22 cellular contexts compared by ENCODE assay signal in genomic region chr1:151584278-151584677, GRCh38. TPM values are rescaled to one million over a fixed set of nuclear protein-coding genes. Genes with fewer than 3 reads are reported as not detected.
A peak's percentile ranks its signal among the peaks of the same experiment; 100 is the strongest.
DNase-seq lines count a peak whose midpoint lies in the region; ATAC-seq, FAIRE-seq and TF ChIP-seq lines count a peak whose summit lies in the region.
"Had no signal": no experiment of that assay in that cellular context is flagged by ENCODE, and none has a peak within 500 bp of the region (broad histone marks: within the 10 kb centered on the region; RNA-seq: fewer than 3 reads in every experiment).

No MANE protein-coding gene starts in this region.

- TF ChIP-seq CTCF in PC-9 (conservative IDR thresholded peaks at IDR 0.05), result no peak
- no peak for TF ChIP-seq CTCF in colonic mucosa (IDR thresholded peaks at IDR 0.05)
- no peak for TF ChIP-seq CTCF in transverse colon (IDR thresholded peaks at IDR 0.05)

- FAIRE-seq in HTR-8/SVneo (lab: Jason Lieb, UNC), result no peak

- H4K5ac ChIP-seq in mesendoderm (ENCODE audit: low read length), result no peak overlapping the region

- H4K8ac ChIP-seq in mesendoderm (ENCODE audit: low read depth, low read length), result no peak overlapping the region

- H3K18ac ChIP-seq in mesendoderm (ENCODE audit: low read length), result no peak overlapping the region

- in situ Hi-C loops in transverse colon (cut with MboI; ENCODE audit: low pct_ligation_motif_present in 1 of 4, low pct_unique_long_range_greater_than_20kb in 1 of 4, low sequenced_read_pairs in 3 of 4), result loop anchor here in 1 of 4 donors (25.0 kb wide), 1 partner anchor 153 kb away; no protein-coding TSS in a partner anchor

- WGBS in mesendoderm (ENCODE audit: extremely low coverage, insufficient coverage, low lambda C conversion rate), result no CpG with 5 or more reads among the region's 6 CpGs
- 71 to 83% methylated on average over 2 to 6 of the region's 6 CpGs for WGBS in transverse colon (ENCODE audit: low coverage in 1 of 2), 2 donors

- intact Hi-C loops in PC-9 (cut with micrococcal nuclease; ENCODE audit: unreplicated experiment) (no loop called here), colonic mucosa (cut with DNase I) (no loop called here), transverse colon (cut with DNase I; ENCODE audit: low total_unique reads) (no loop called here)

- POLR2A ChIA-PET in PC-9 (lab: Charles Lee; ENCODE audit: unreplicated experiment), result no interaction called here

- ATAC-seq in GM19455 (IDR thresholded peaks at IDR 0.05; ENCODE audit: unreplicated experiment) (no peak), HG02759 (IDR thresholded peaks at IDR 0.05; ENCODE audit: unreplicated experiment) (no peak)
- ATAC-seq: activated naive CD4-positive, alpha-beta T cell treated with anti-CD3 and anti-CD28 coated beads, Interleukin-2, amount 50 U/mL, for 72 hours; activated T-cell treated with anti-CD3 and anti-CD28 coated beads, Interleukin-2, amount 50 U/mL, for 4 hours; stimulated activated naive B cell treated with anti-CD40 and anti-IgM and Interleukin-4, amounts not matched to agents 10 μg/mL and 1 μg/mL and 100 μg/mL, for 72 hours; T-cell had no signal

- H2BK5ac ChIP-seq in mesendoderm (ENCODE audit: low read length), result no peak overlapping the region

- peaks cover 32% of the 10 kb centered on the region for H3K36me3 ChIP-seq in PC-9 (ENCODE audit: low read depth)
- H3K36me3 ChIP-seq in colonic mucosa, result no peaks in the 10 kb centered on the region
- peaks cover 1% of the 10 kb centered on the region for H3K36me3 ChIP-seq in mesendoderm (ENCODE audit: control insufficient read depth, insufficient read depth, low read length)
- peaks cover 0 to 18% (median 2%) of the 10 kb centered on the region in 4 donors for H3K36me3 ChIP-seq in transverse colon
- H3K36me3 ChIP-seq: neural progenitor cell had no signal

- BruUV-seq in PC-9 (replicated peaks; lab: Mats Ljungman, UMichigan), result no TSS peak

- DNase-seq in PC-9 (no peak), colonic mucosa (peak; percentile 48), mesendoderm (peak; percentile 46), transverse colon (peak; percentile 48), HTR-8/SVneo (ENCODE audit: insufficient read length, low spot score) (no peak), DMS79 (lab: John Stamatoyannopoulos, UW) (no peak)
- DNase-seq: activated CD4-positive, alpha-beta memory T cell treated with anti-CD3 and anti-CD28 coated beads, Interleukin-2, amount 10 ng/mL, durations not matched to agents 7 days and 5 days; activated T-cell treated with anti-CD3 and anti-CD28 coated beads, Interleukin-2, amount 50 U/mL, for 4 hours; CD8-positive, alpha-beta memory T cell; GOT3; heart right ventricle; immature natural killer cell; KG1; NCI-H1048; NCI-H524; Right ventricle myocardium superior; stimulated activated naive B cell treated with anti-CD40 and anti-IgM and Interleukin-4, amounts not matched to agents 10 μg/mL and 1 μg/mL and 100 μg/mL, for 72 hours; T-cell had no signal

- H3K4me1 ChIP-seq in PC-9 (replicated peaks; ENCODE audit: insufficient read depth), result peaks cover 75% of the 10 kb centered on the region
- no peaks in the 10 kb centered on the region for H3K4me1 ChIP-seq in colonic mucosa
- peaks cover 2% of the 10 kb centered on the region for H3K4me1 ChIP-seq in mesendoderm (ENCODE audit: control insufficient read depth, low read depth, low read length)
- H3K4me1 ChIP-seq in transverse colon, result peaks cover 0 to 12% (median 6%) of the 10 kb centered on the region in 4 donors

- H3K79me1 ChIP-seq in mesendoderm (ENCODE audit: low read length), result no peaks in the 10 kb centered on the region

- no peak overlapping the region for H3K56ac ChIP-seq in mesendoderm (ENCODE audit: low read length)

- no peaks in the 10 kb centered on the region for H3K9me2 ChIP-seq in PC-9 (ENCODE audit: insufficient read depth)

- H3K4ac ChIP-seq in mesendoderm (ENCODE audit: low read depth, low read length), result no peak overlapping the region

- no peak overlapping the region for H3K9ac ChIP-seq in colonic mucosa (ENCODE audit: low read depth in 2 of 2, low read length in 2 of 2)
- no peak overlapping the region for H3K9ac ChIP-seq in mesendoderm (ENCODE audit: low read length)
- H3K9ac ChIP-seq: neural progenitor cell had no signal

- TF ChIP-seq EP300 in transverse colon (IDR thresholded peaks at IDR 0.05; ENCODE audit: low read depth), result no peak

- no peaks in the 10 kb centered on the region for H4K20me1 ChIP-seq in PC-9 (ENCODE audit: insufficient read depth)

- H3K4me3 ChIP-seq in PC-9, result no peak overlapping the region
- H3K4me3 ChIP-seq in colonic mucosa, result no peak overlapping the region
- H3K4me3 ChIP-seq in mesendoderm (ENCODE audit: low read length), result no peak overlapping the region
- H3K4me3 ChIP-seq in transverse colon, result no peak overlapping the region
- H3K4me3 ChIP-seq: heart right ventricle, neural progenitor cell had no signal

- CTCF ChIA-PET in PC-9 (lab: Charles Lee), result no interaction called here

- H3K23ac ChIP-seq in mesendoderm (ENCODE audit: low read length), result no peak overlapping the region

- no peak overlapping the region for H2AFZ ChIP-seq in PC-9
- H2AFZ ChIP-seq: neural progenitor cell had no signal

- peaks cover 50% of the 10 kb centered on the region for H3F3A ChIP-seq in PC-9 (ENCODE audit: insufficient read depth, low read depth)

- TF ChIP-seq POLR2A in transverse colon (IDR thresholded peaks at IDR 0.05), result no peak

- H3K9me3 ChIP-seq in PC-9 (ENCODE audit: insufficient read depth, low read depth) (no peaks in the 10 kb centered on the region), colonic mucosa (no peaks in the 10 kb centered on the region), transverse colon (no peaks in the 10 kb centered on the region)
- H3K9me3 ChIP-seq: heart right ventricle had no signal

- H3K27me3 ChIP-seq in PC-9 (ENCODE audit: insufficient read depth, low read depth), result no peaks in the 10 kb centered on the region
- no peaks in the 10 kb centered on the region for H3K27me3 ChIP-seq in colonic mucosa
- no peaks in the 10 kb centered on the region for H3K27me3 ChIP-seq in mesendoderm (ENCODE audit: insufficient read depth, low read length, poor library complexity)
- no peaks in the 10 kb centered on the region for H3K27me3 ChIP-seq in transverse colon
- H3K27me3 ChIP-seq: heart right ventricle, neural progenitor cell had no signal

- no peak overlapping the region for H2BK15ac ChIP-seq in mesendoderm (replicated peaks; ENCODE audit: low read depth)

- no peak overlapping the region for H2AK5ac ChIP-seq in mesendoderm (ENCODE audit: low read length)

- H3K4me2 ChIP-seq in PC-9 (peak overlapping the region; percentile 65; the same call in 1 of the 2 replicates), mesendoderm (ENCODE audit: low read length) (no peak overlapping the region)
- H3K4me2 ChIP-seq: neural progenitor cell had no signal

- no peak overlapping the region for H2BK120ac ChIP-seq in mesendoderm (ENCODE audit: low read depth, low read length)

- H3K79me2 ChIP-seq in PC-9 (ENCODE audit: low read depth) (no peaks in the 10 kb centered on the region), mesendoderm (ENCODE audit: control insufficient read depth, insufficient read depth, low read length) (no peaks in the 10 kb centered on the region)

- peak overlapping the region; percentile 79 for H3K27ac ChIP-seq in PC-9
- H3K27ac ChIP-seq in colonic mucosa, result no peak overlapping the region
- H3K27ac ChIP-seq in mesendoderm (ENCODE audit: low read depth, low read length), result no peak overlapping the region
- no peak overlapping the region for H3K27ac ChIP-seq in transverse colon
- H3K27ac ChIP-seq: neural progenitor cell had no signal

RNA-seq across cellular contexts. Expression of gene SNX27, which starts 27.6 kb away (rescaled TPM):
- total RNA-seq in PC-9 (2021), result 24.6 and 40.1 TPM in 2 replicates
- total RNA-seq in colonic mucosa, result 10 to 100 TPM; 28.7 to 32.0 TPM
- polyA plus RNA-seq in mesendoderm (2013, experiment 1 of 2), result 19.3 TPM
- 19.3 TPM for polyA plus RNA-seq in mesendoderm (2013, experiment 2 of 2)
- 10 to 100 TPM; 11.5 to 37.0 (median 24.6) TPM for total RNA-seq in transverse colon

RNA-seq across cellular contexts. Expression of gene TUFT1, which starts 44.2 kb away (rescaled TPM):
- total RNA-seq in PC-9 (2021) (35.3 and 40.2 TPM in 2 replicates), colonic mucosa (10 to 100 TPM; 25.5 to 40.6 TPM), transverse colon (10 to 100 TPM; 22.8 to 65.5 (median 30.8) TPM)
- 16.9 TPM for polyA plus RNA-seq in mesendoderm (2013, experiment 1 of 2)
- 17.1 TPM for polyA plus RNA-seq in mesendoderm (2013, experiment 2 of 2)

Comparison
In these comparisons a context has a peak if more than half of its experiments do, and no peak if none do; other contexts are left out.
1. DNase-seq: peak in colonic mucosa (single experiment), mesendoderm (single experiment) and transverse colon (single experiment); none in PC-9 (0 of 2), HTR-8/SVneo (single experiment) and DMS79 (single experiment).